In the genomic region with DNA sequence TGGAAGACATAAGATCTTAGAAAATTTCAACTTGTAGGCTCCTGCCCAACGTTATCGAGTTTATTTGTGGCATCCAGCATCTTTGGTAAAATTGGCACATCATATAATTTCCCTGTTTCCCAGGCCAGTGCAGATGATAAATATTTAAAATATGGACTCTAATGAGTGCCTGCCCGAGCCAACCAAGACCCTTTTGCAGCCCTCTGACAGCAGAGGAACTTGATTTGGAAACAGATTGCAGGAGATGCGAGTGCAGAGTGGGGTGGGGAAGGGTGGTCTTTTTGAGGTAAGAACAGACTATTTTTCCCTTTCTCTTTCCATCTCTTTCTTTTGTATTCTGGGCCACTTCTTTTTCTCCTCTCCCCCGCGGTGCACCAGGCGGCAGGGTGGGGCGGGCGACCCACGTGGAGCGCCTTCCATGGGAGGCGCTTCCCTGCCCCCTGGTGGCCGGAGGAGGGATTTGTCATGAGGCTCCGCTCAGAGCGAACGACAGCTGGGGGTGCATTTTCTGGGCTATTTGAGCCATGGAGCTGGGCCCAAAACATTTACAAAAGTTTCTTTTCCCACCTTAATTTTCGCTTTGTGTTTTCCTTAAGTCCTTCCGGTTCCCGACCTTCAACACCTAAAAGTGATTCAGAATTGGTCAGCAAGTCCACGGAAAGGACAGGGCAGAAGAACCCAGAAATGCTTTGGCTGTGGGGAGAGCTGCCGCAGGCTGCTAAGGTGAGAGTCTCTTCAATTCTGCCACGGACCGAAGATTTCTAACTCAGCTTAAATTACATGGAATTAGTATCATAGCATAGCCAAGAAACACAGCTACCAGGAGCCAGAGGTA, we compare ENCODE assay signal across 8 cellular contexts. TPM values are rescaled to one million over a fixed set of nuclear protein-coding genes. Genes with fewer than 3 reads are reported as not detected.
DNase-seq lines count a peak whose midpoint lies in the region; ATAC-seq and TF ChIP-seq lines count a peak whose summit lies in the region.

No MANE protein-coding gene starts in this region.

- CTCF ChIA-PET in A673 (lab: Charles Lee) = interaction anchor here (0.7 to 1.2 kb wide), 5 partner anchors 9 to 647 kb away, joined by 3 to 9 read pairs (median 4); a partner anchor contains a TSS

- peak; percentile 95 for TF ChIP-seq CTCF in A673 (conservative IDR thresholded peaks at IDR 0.05; ENCODE audit: low read depth, low read length)
- peak; percentile 89 for TF ChIP-seq CTCF in cardiac fibroblast (IDR thresholded peaks at IDR 0.05; ENCODE audit: low read depth, low read length)

- no peaks in the 10 kb centered on the region for H3K9me3 ChIP-seq in A673 (ENCODE audit: low read depth, low read length, poor library complexity, severe bottlenecking)

- ATAC-seq in GM18502 (IDR thresholded peaks at IDR 0.05; ENCODE audit: poor library complexity, unreplicated experiment) (peak; percentile 91), HG02938 (IDR thresholded peaks at IDR 0.05; ENCODE audit: unreplicated experiment) (peak; percentile 77)

- POLR2A ChIA-PET in A673 (lab: Charles Lee; ENCODE audit: low non-redundant PET) = no interaction called here

- intact Hi-C loops in A673 (cut with micrococcal nuclease; ENCODE audit: unreplicated experiment) = loop anchor here (1.0 to 5.0 kb wide), 4 partner anchors 41 to 302 kb away; no protein-coding TSS in a partner anchor

- no peaks in the 10 kb centered on the region for H3K27me3 ChIP-seq in A673 (replicated peaks; ENCODE audit: insufficient read depth, low read depth, low read length, poor library complexity)

- no peak overlapping the region for H3K4me3 ChIP-seq in A673 (ENCODE audit: low read depth, low read length, poor library complexity, severe bottlenecking)
- no peak overlapping the region for H3K4me3 ChIP-seq in cardiac fibroblast (replicated peaks in 1 of 2; ENCODE audit: low read depth in 2 of 2, low read length in 2 of 2)

- BruUV-seq in A673 (replicated peaks; lab: Mats Ljungman, UMichigan) = no TSS peak

- no peak overlapping the region for H3K27ac ChIP-seq in A673 (ENCODE audit: low read depth, low read length, poor library complexity, severe bottlenecking)

- H3K36me3 ChIP-seq in A673 (ENCODE audit: insufficient read depth, low read length, poor library complexity, severe bottlenecking) = peaks cover 46% of the 10 kb centered on the region

- H3K4me1 ChIP-seq in A673 (ENCODE audit: insufficient read depth, low read length, poor library complexity, severe bottlenecking) = peaks cover 12% of the 10 kb centered on the region

- peak; percentile 88 for DNase-seq in A673 (ENCODE audit: low spot score)
- DNase-seq in NCI-H2107 (lab: John Stamatoyannopoulos, UW) = peak; percentile 36
- peak; percentile 75 to 87 (median 78) for DNase-seq in activated CD4-positive, CD25-positive, alpha-beta regulatory T cell (lab: John Stamatoyannopoulos, UW)
- peak; percentile 71 to 75 for DNase-seq in cardiac fibroblast (ENCODE audit: low read depth in 2 of 2)
- peak; percentile 9 for DNase-seq in kidney glomerular epithelial cell (lab: John Stamatoyannopoulos, UW)
- peak; percentile 84 for DNase-seq in stimulated activated CD4-positive, alpha-beta T cell treated with anti-CD3 and anti-CD28 coated beads, Interleukin-2, amount 100 ng/mL, for 4 hours (ENCODE audit: low read depth)

RNA-seq across cellular contexts. Expression of gene LPIN1, which starts 32.7 kb away (rescaled TPM):
- 35.2 and 38.5 TPM in 2 replicates for total RNA-seq in A673 (2021)

Comparison
In these comparisons a context has a peak if more than half of its experiments do, and no peak if none do; other contexts are left out.
1. DNase-seq: peak in every context shown above with its lines; median percentile 88 in A673; 84 in stimulated activated CD4-positive, alpha-beta T cell treated with anti-CD3 and anti-CD28 coated beads, Interleukin-2, amount 100 ng/mL, for 4 hours; 78 in activated CD4-positive, CD25-positive, alpha-beta regulatory T cell; 73 in cardiac fibroblast; 36 in NCI-H2107; 9 in kidney glomerular epithelial cell.